ENCODE assay signal across 2 cellular contexts in the genomic region with DNA sequence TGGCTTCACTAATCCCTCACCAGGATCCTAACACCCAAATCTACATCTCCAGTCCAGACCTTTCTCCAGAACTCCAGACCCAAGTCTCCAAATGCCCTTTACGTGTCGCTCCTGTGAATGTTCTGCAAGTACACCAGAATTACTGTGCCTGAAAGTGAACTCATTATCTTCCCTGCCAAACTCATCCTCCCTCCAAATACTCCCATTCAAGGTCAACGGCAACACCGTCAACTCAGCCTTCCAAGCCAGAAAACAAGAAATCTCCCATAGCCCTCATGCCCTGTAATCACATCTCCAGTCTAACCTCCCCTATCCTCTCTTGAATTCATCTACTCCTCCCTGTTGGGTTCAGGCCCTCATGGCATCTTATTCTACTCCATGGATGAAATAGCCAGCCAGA.
A peak's percentile ranks its signal among the peaks of the same experiment; 100 is the strongest.
TF ChIP-seq lines count a peak whose summit lies in the region.

No MANE protein-coding gene starts in this region.

TF ChIP-seq in IMR-90, 13 proteins besides CTCF, POLR2A, EP300 and RAD21:
- TF ChIP-seq RFX5 (IDR thresholded peaks at IDR 0.05; ENCODE audit: low read depth, low read length): no peak
- TF ChIP-seq MXI1 (IDR thresholded peaks at IDR 0.05; ENCODE audit: borderline replicate concordance, low read depth, low read length): no peak
- no peak for TF ChIP-seq CEBPB (IDR thresholded peaks at IDR 0.05; ENCODE audit: low read depth, low read length)
- no peak for TF ChIP-seq NFE2L2 (IDR thresholded peaks at IDR 0.05; ENCODE audit: low read depth, low read length)
- TF ChIP-seq MAZ (IDR thresholded peaks at IDR 0.05; ENCODE audit: borderline replicate concordance, low read depth, low read length): no peak
- TF ChIP-seq, protein P1, sequence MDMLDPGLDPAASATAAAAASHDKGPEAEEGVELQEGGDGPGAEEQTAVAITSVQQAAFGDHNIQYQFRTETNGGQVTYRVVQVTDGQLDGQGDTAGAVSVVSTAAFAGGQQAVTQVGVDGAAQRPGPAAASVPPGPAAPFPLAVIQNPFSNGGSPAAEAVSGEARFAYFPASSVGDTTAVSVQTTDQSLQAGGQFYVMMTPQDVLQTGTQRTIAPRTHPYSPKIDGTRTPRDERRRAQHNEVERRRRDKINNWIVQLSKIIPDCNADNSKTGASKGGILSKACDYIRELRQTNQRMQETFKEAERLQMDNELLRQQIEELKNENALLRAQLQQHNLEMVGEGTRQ (IDR thresholded peaks at IDR 0.05; ENCODE audit: low read depth, low read length): no peak
- TF ChIP-seq CHD1 (IDR thresholded peaks at IDR 0.05; ENCODE audit: low read depth, low read length): no peak

TF ChIP-seq in K562, 482 proteins besides CTCF, POLR2A, EP300 and RAD21:
- TF ChIP-seq HDGF (IDR thresholded peaks at IDR 0.05) (0 out of 2 replicates have a peak, but pooled peaks have one; percentile 69), SMARCA4 (IDR thresholded peaks at IDR 0.05) (peak; percentile 15; the same call in 1 of the 2 replicates), CBFA2T3 (IDR thresholded peaks at IDR 0.05) (peak; percentile 47; the same call in 1 of the 2 replicates), MEIS2 (IDR thresholded peaks at IDR 0.05; ENCODE audit: partially characterized antibody) (no peak), EHMT2 (IDR thresholded peaks at IDR 0.05) (peak; percentile 70), CBFA2T2 (conservative IDR thresholded peaks at IDR 0.05) (0 out of 2 replicates have a peak, but pooled peaks have one; percentile 8), HDAC2 (IDR thresholded peaks at IDR 0.05) (no peak), HDAC1 (IDR thresholded peaks at IDR 0.05) (0 out of 4 replicates have a peak, but pooled peaks of 1 of the 2 experiments have one; percentile 47), HNRNPL (IDR thresholded peaks at IDR 0.05; ENCODE audit: low read depth, low read length) (no peak)
- TF ChIP-seq, protein P2, sequence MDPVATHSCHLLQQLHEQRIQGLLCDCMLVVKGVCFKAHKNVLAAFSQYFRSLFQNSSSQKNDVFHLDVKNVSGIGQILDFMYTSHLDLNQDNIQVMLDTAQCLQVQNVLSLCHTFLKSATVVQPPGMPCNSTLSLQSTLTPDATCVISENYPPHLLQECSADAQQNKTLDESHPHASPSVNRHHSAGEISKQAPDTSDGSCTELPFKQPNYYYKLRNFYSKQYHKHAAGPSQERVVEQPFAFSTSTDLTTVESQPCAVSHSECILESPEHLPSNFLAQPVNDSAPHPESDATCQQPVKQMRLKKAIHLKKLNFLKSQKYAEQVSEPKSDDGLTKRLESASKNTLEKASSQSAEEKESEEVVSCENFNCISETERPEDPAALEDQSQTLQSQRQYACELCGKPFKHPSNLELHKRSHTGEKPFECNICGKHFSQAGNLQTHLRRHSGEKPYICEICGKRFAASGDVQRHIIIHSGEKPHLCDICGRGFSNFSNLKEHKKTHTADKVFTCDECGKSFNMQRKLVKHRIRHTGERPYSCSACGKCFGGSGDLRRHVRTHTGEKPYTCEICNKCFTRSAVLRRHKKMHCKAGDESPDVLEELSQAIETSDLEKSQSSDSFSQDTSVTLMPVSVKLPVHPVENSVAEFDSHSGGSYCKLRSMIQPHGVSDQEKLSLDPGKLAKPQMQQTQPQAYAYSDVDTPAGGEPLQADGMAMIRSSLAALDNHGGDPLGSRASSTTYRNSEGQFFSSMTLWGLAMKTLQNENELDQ (CRISPR knock-in tag; IDR thresholded peaks at IDR 0.05; ENCODE audit: borderline replicate concordance): no peak
